Comparison of ENCODE assay signal across 8 cellular contexts in genomic region chr10:69319911-69320316, GRCh38. TPM values are rescaled to one million over a fixed set of nuclear protein-coding genes. Genes with fewer than 3 reads are reported as not detected.
DNase-seq lines count a peak whose midpoint lies in the region; ATAC-seq and TF ChIP-seq lines count a peak whose summit lies in the region.

No MANE protein-coding gene starts in this region.

- peaks cover 36% of the 10 kb centered on the region for H3K4me1 ChIP-seq in cardiac muscle cell (ENCODE audit: low read depth)
- H3K4me1 ChIP-seq in mesenchymal stem cell (ENCODE audit: control insufficient read depth, insufficient read depth, low read depth, low read length) = peaks cover 32% of the 10 kb centered on the region
- no peaks in the 10 kb centered on the region for H3K4me1 ChIP-seq in uterus

- peak overlapping the region in 1 of 2 experiments; percentile 67 for H3K18ac ChIP-seq in mesenchymal stem cell (ENCODE audit: low read depth in 1 of 2, low read length in 2 of 2)

- no peaks in the 10 kb centered on the region for H3K27me3 ChIP-seq in cardiac muscle cell
- no peaks in the 10 kb centered on the region for H3K27me3 ChIP-seq in brain microvascular endothelial cell (replicated peaks)
- H3K27me3 ChIP-seq in mesenchymal stem cell (ENCODE audit: control insufficient read depth in 1 of 2, insufficient read depth in 1 of 2, low read length in 2 of 2) = no peaks in the 10 kb centered on the region
- no peaks in the 10 kb centered on the region for H3K27me3 ChIP-seq in uterus

- TF ChIP-seq CTCF in cardiac muscle cell (IDR thresholded peaks at IDR 0.05; ENCODE audit: low read depth, low read length) (no peak), brain microvascular endothelial cell (IDR thresholded peaks at IDR 0.05; ENCODE audit: low read depth, low read length, missing control alignments) (no peak), uterus (IDR thresholded peaks at IDR 0.05) (no peak)

- 70% methylated on average over 7 of the region's 7 CpGs for WGBS in mesenchymal stem cell

- H3K4me2 ChIP-seq in mesenchymal stem cell (ENCODE audit: low read length, poor library complexity, severe bottlenecking) = peak overlapping the region; percentile 92

- peaks cover 6% of the 10 kb centered on the region for H3K79me1 ChIP-seq in mesenchymal stem cell (replicated peaks; ENCODE audit: low read length, poor library complexity, severe bottlenecking)

- peak overlapping the region; percentile 97 for H3K9ac ChIP-seq in mesenchymal stem cell (ENCODE audit: low read length)

- H2BK120ac ChIP-seq in mesenchymal stem cell (ENCODE audit: low read depth, low read length) = no peak overlapping the region

- in situ Hi-C loops in brain microvascular endothelial cell (cut with HindIII; ENCODE audit: low pct_ligation_motif_present, low sequenced_read_pairs) = no loop called here

- peak overlapping the region in 1 of 2 experiments; percentile 65 for H3K4ac ChIP-seq in mesenchymal stem cell (ENCODE audit: low read depth in 1 of 2, low read length in 2 of 2)

- peak overlapping the region; percentile 41 for H3K27ac ChIP-seq in cardiac muscle cell
- H3K27ac ChIP-seq in brain microvascular endothelial cell = peak overlapping the region; percentile 61
- H3K27ac ChIP-seq in mesenchymal stem cell (ENCODE audit: low read length, poor library complexity, severe bottlenecking) = peak overlapping the region; percentile 73
- H3K27ac ChIP-seq in uterus = peak overlapping the region; percentile 82 to 85

- H3K36me3 ChIP-seq in cardiac muscle cell = no peaks in the 10 kb centered on the region
- H3K36me3 ChIP-seq in brain microvascular endothelial cell (replicated peaks) = no peaks in the 10 kb centered on the region
- H3K36me3 ChIP-seq in mesenchymal stem cell (ENCODE audit: control insufficient read depth in 1 of 2, insufficient read depth in 2 of 2, low read depth in 1 of 2, low read length in 2 of 2) = no peaks in the 10 kb centered on the region
- H3K36me3 ChIP-seq in uterus = no peaks in the 10 kb centered on the region

- no peaks in the 10 kb centered on the region for H3K9me3 ChIP-seq in cardiac muscle cell (ENCODE audit: low read depth)
- no peaks in the 10 kb centered on the region for H3K9me3 ChIP-seq in mesenchymal stem cell (ENCODE audit: control insufficient read depth, low read length)
- H3K9me3 ChIP-seq in uterus = no peaks in the 10 kb centered on the region

- peak overlapping the region in 1 of 2 experiments; percentile 4 for H2BK12ac ChIP-seq in mesenchymal stem cell (ENCODE audit: low read length in 2 of 2)

- no peak overlapping the region for H2BK15ac ChIP-seq in mesenchymal stem cell (ENCODE audit: low read depth, poor library complexity, severe bottlenecking)

- intact Hi-C loops in left ventricle myocardium superior (cut with micrococcal nuclease) (no loop called here), uterus (cut with DNase I; ENCODE audit: low total_unique reads) (no loop called here)

- no peak overlapping the region for H2BK5ac ChIP-seq in mesenchymal stem cell (ENCODE audit: low read depth, low read length, poor library complexity, severe bottlenecking)

- H2AK5ac ChIP-seq in mesenchymal stem cell (ENCODE audit: low read length, severe bottlenecking) = no peak overlapping the region

- DNase-seq in cardiac muscle cell (ENCODE audit: low read depth in 1 of 2, low spot score in 1 of 2) (no peak), left ventricle myocardium superior (no peak), brain microvascular endothelial cell (no peak), mesenchymal stem cell (no peak), uterus (peak in 1 of 2 donors; percentile 17), NCI-H2107 (lab: John Stamatoyannopoulos, UW) (no peak), epidermal melanocyte (ENCODE audit: insufficient read length, low spot score) (no peak)

- H4K8ac ChIP-seq in mesenchymal stem cell (ENCODE audit: low read length) = no peak overlapping the region

- H3K14ac ChIP-seq in mesenchymal stem cell (ENCODE audit: low read length in 2 of 2) = peak overlapping the region in 1 of 2 experiments; percentile 45

- no peak for TF ChIP-seq POLR2A in uterus (IDR thresholded peaks at IDR 0.05)

- H3K4me3 ChIP-seq in cardiac muscle cell = peak overlapping the region; percentile 94
- peak overlapping the region; percentile 76 for H3K4me3 ChIP-seq in brain microvascular endothelial cell (ENCODE audit: low read depth, low read length)
- peak overlapping the region; percentile 93 to 98 for H3K4me3 ChIP-seq in mesenchymal stem cell (ENCODE audit: insufficient read depth in 1 of 2, low read depth in 1 of 2, low read length in 2 of 2)
- peak overlapping the region; percentile 63 to 96 for H3K4me3 ChIP-seq in uterus

- no peak overlapping the region for H2AFZ ChIP-seq in mesenchymal stem cell (ENCODE audit: low read depth, low read length)

- H4K91ac ChIP-seq in mesenchymal stem cell (ENCODE audit: low read length) = peak overlapping the region; percentile 47

- ATAC-seq in left ventricle myocardium superior (no peak), GM21367 (IDR thresholded peaks at IDR 0.05; ENCODE audit: unreplicated experiment) (no peak)

- H3K23ac ChIP-seq in mesenchymal stem cell (ENCODE audit: low read length in 2 of 2) = no peak overlapping the region

RNA-seq across cellular contexts. Expression of gene HK1, which starts 41.6 kb away (rescaled TPM):
- 283 and 324 TPM in 2 replicates for total RNA-seq in cardiac muscle cell
- 347 and 375 TPM in 2 replicates for polyA plus RNA-seq in cardiac muscle cell
- total RNA-seq in left ventricle myocardium superior = 210 TPM
- 69.5 TPM for polyA plus RNA-seq in mesenchymal stem cell (2013, experiment 1 of 2)
- polyA plus RNA-seq in mesenchymal stem cell (2013, experiment 2 of 2) = 67.5 TPM
- total RNA-seq in uterus = 10 to 100 TPM; 17.9 to 77.6 (median 43.6) TPM
